8 cellular contexts compared by ENCODE assay signal in the genomic region with DNA sequence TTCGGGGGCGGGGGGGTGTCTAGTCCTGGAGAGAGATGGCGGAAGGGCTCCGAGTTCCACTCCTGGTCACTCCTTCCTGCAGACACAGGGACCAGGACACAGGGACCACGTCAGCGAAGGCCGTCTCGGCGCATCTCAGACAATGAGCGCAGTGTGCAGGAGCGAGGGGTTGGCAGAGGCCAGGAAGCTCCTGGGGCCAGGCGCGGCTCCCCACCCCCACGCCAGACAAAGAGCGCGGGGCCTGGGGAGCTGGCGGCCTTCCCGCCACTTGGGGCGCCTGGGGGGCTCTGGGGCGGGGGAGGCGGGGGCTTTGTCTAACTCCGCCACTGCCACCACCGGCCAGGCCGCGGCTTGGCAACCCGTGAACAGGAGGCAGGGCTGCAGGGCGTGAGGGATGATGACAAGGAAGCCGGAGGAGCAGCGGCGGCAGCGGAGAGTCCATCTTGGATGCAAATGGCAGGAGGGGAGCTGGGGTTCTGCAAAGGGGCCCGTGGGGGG. TPM values are rescaled to one million over a fixed set of nuclear protein-coding genes. Genes with fewer than 3 reads are reported as not detected.
DNase-seq lines count a peak whose midpoint lies in the region; ATAC-seq and TF ChIP-seq lines count a peak whose summit lies in the region.

No MANE protein-coding gene starts in this region.

- H3K27me3 ChIP-seq in esophagus muscularis mucosa: no peaks in the 10 kb centered on the region

- no peaks in the 10 kb centered on the region for H3K36me3 Mint-ChIP-seq in activated T-cell treated with anti-CD3 and anti-CD28 coated beads, Interleukin-2, amount 50 U/mL, for 4 hours (ENCODE audit: insufficient read depth)

- peaks cover 5 to 28% (median 23%) of the 10 kb centered on the region in 4 donors for H3K36me3 ChIP-seq in esophagus muscularis mucosa

- H3K27me3 Mint-ChIP-seq in activated T-cell treated with anti-CD3 and anti-CD28 coated beads, Interleukin-2, amount 50 U/mL, for 4 hours (ENCODE audit: low read depth): peaks cover 1% of the 10 kb centered on the region

- TF ChIP-seq POLR2A in esophagus muscularis mucosa (IDR thresholded peaks at IDR 0.05; ENCODE audit: low read depth): no peak

- H3K27ac ChIP-seq in esophagus muscularis mucosa (replicated peaks in 1 of 4): peak overlapping the region; percentile 81 to 86 (median 82)

- H3K9me3 Mint-ChIP-seq in activated T-cell treated with anti-CD3 and anti-CD28 coated beads, Interleukin-2, amount 50 U/mL, for 4 hours: no peaks in the 10 kb centered on the region

- 3% methylated on average over 10 of the region's 32 CpGs for WGBS in esophagus muscularis mucosa

- DNase-seq in DMS79 treated with DMSO at 0.1 percent for 48 hours (lab: John Stamatoyannopoulos, UW): peak; percentile 85
- peak; percentile 80 for DNase-seq in NCI-H1092 (lab: John Stamatoyannopoulos, UW)
- no peak for DNase-seq in activated T-cell treated with anti-CD3 and anti-CD28 coated beads, Interleukin-2, amount 50 U/mL, for 4 hours
- DNase-seq in esophagus muscularis mucosa (ENCODE audit: extremely low spot score): no peak
- DNase-seq in middle frontal gyrus (ENCODE audit: extremely low spot score, low spot score): peak; percentile 70
- DNase-seq in superior temporal gyrus (ENCODE audit: extremely low spot score): peak; percentile 86

- H3K4me3 ChIP-seq in esophagus muscularis mucosa: peak overlapping the region; percentile 70 to 94 (median 78)

- peak overlapping the region; percentile 83 for H3K4me3 Mint-ChIP-seq in activated T-cell treated with anti-CD3 and anti-CD28 coated beads, Interleukin-2, amount 50 U/mL, for 4 hours

- peaks cover 25% of the 10 kb centered on the region for H3K4me1 Mint-ChIP-seq in activated T-cell treated with anti-CD3 and anti-CD28 coated beads, Interleukin-2, amount 50 U/mL, for 4 hours (ENCODE audit: low read depth)

- intact Hi-C loops in esophagus muscularis mucosa (cut with DNase I): no loop called here

- peak in 1 of 3 experiments; percentile 22 for TF ChIP-seq CTCF in esophagus muscularis mucosa (IDR thresholded peaks at IDR 0.05)

- ATAC-seq in activated T-cell treated with anti-CD3 and anti-CD28 coated beads, Interleukin-2, amount 50 U/mL, for 4 hours: peak; percentile 3 to 5
- ATAC-seq in GM18502 (IDR thresholded peaks at IDR 0.05; ENCODE audit: poor library complexity, unreplicated experiment) (no peak), HG03095 (IDR thresholded peaks at IDR 0.05; ENCODE audit: unreplicated experiment) (no peak)

- no peaks in the 10 kb centered on the region for H3K9me3 ChIP-seq in esophagus muscularis mucosa

- H3K4me1 ChIP-seq in esophagus muscularis mucosa: peaks cover 31 to 43% (median 43%) of the 10 kb centered on the region in 4 donors

- TF ChIP-seq EP300 in esophagus muscularis mucosa (IDR thresholded peaks at IDR 0.05): no peak

RNA-seq across cellular contexts. Expression of a gene that starts 2.2 kb away (rescaled TPM):
- 10 to 100 TPM; 44.7 to 67.9 (median 53.4) TPM for total RNA-seq in activated T-cell treated with anti-CD3 and anti-CD28 coated beads, Interleukin-2, amount 50 U/mL, for 4 hours
- total RNA-seq in esophagus muscularis mucosa: 100 to 1,000 TPM in 3 of 4 donors, 10 to 100 TPM in 1; 96.1 to 173 (median 128) TPM

RNA-seq across cellular contexts. Expression of a gene that starts 36.2 kb away (rescaled TPM):
- total RNA-seq in activated T-cell treated with anti-CD3 and anti-CD28 coated beads, Interleukin-2, amount 50 U/mL, for 4 hours: 10 to 100 TPM; 16.7 to 17.7 (median 17.4) TPM
- total RNA-seq in esophagus muscularis mucosa: 10 to 100 TPM in 1 of 4 donors, 1 to 10 TPM in 3; 7.9 to 13.7 (median 9.2) TPM

RNA-seq across cellular contexts. Expression of a gene that starts 36.5 kb away (rescaled TPM):
- total RNA-seq in activated T-cell treated with anti-CD3 and anti-CD28 coated beads, Interleukin-2, amount 50 U/mL, for 4 hours: 10 to 100 TPM; 35.9 to 42.3 (median 37.5) TPM
- total RNA-seq in esophagus muscularis mucosa: 10 to 100 TPM; 14.2 to 25.3 (median 15.1) TPM

Comparison
In these comparisons a context has a peak if more than half of its experiments do, and no peak if none do; other contexts are left out.
1. DNase-seq: peak in DMS79 treated with DMSO at 0.1 percent for 48 hours (single experiment), NCI-H1092 (single experiment), middle frontal gyrus (single experiment) and superior temporal gyrus (single experiment); none in activated T-cell treated with anti-CD3 and anti-CD28 coated beads, Interleukin-2, amount 50 U/mL, for 4 hours (single experiment) and esophagus muscularis mucosa (single experiment).
2. ATAC-seq: peak in activated T-cell treated with anti-CD3 and anti-CD28 coated beads, Interleukin-2, amount 50 U/mL, for 4 hours (2 of 2); none in GM18502 (single experiment) and HG03095 (single experiment).